ENCODE assay signal across 10 cellular contexts in the genomic region with DNA sequence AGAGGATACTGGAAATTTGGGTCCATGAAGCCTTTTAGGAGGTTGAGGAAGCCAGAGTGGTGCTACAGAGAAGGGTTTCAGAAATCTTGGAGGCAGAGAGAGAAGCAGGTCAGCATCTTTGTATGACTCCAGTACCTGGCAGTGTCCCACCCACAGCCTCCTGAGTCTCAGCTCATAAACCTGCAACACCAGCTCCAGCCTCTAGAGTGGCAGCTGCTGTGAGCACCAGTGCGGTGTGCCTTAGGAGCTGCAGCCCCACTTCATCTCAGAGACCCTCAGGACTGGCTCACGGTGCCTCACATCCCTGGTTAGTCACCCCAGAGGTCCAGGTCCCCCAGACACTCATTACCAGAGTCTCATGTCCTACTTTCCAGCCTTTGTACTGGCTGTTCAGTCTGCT.
A peak's percentile ranks its signal among the peaks of the same experiment; 100 is the strongest.
DNase-seq lines count a peak whose midpoint lies in the region; ATAC-seq, FAIRE-seq and TF ChIP-seq lines count a peak whose summit lies in the region.
"Had no signal": no experiment of that assay in that cellular context is flagged by ENCODE, and none has a peak within 500 bp of the region (broad histone marks: within the 10 kb centered on the region; RNA-seq: fewer than 3 reads in every experiment).

No MANE protein-coding gene starts in this region.

- H3K27me3 ChIP-seq in DND-41 (ENCODE audit: insufficient read depth, low read length, poor library complexity), result peaks cover 2% of the 10 kb centered on the region
- no peaks in the 10 kb centered on the region for H3K27me3 ChIP-seq in keratinocyte (ENCODE audit: control insufficient read depth, extremely low read depth, insufficient read depth, low read length)
- H3K27me3 ChIP-seq in transverse colon, result no peaks in the 10 kb centered on the region

- H2AFZ ChIP-seq in DND-41 (ENCODE audit: low read depth, low read length), result no peak overlapping the region
- no peak overlapping the region for H2AFZ ChIP-seq in keratinocyte (ENCODE audit: control insufficient read depth, low read length)

- FAIRE-seq in keratinocyte (lab: Jason Lieb, UNC), result no peak

- H3K36me3 ChIP-seq in DND-41 (ENCODE audit: insufficient read depth, low read length), result no peaks in the 10 kb centered on the region
- no peaks in the 10 kb centered on the region for H3K36me3 ChIP-seq in keratinocyte (ENCODE audit: control insufficient read depth in 2 of 2, extremely low read depth in 1 of 2, insufficient read depth in 2 of 2, low read length in 2 of 2)
- no peaks in the 10 kb centered on the region for H3K36me3 ChIP-seq in transverse colon

- DNase-seq in DND-41 (peak; percentile 6), SK-N-DZ (ENCODE audit: low spot score) (peak; percentile 41), keratinocyte (ENCODE audit: low read depth, low spot score) (no peak), HK-2 (ENCODE audit: unreplicated experiment) (no peak), kidney tubule cell (ENCODE audit: low spot score) (no peak), transverse colon (no peak)
- DNase-seq: activated B cell treated with CpG ODN at 0.5 μM for 24 hours, amniotic stem cell, NCI-H510A had no signal

- no peaks in the 10 kb centered on the region for H3K9me3 ChIP-seq in DND-41 (ENCODE audit: insufficient read depth, low read length, severe bottlenecking)
- H3K9me3 ChIP-seq in keratinocyte (ENCODE audit: control insufficient read depth, low read depth, low read length), result no peaks in the 10 kb centered on the region
- H3K9me3 ChIP-seq in transverse colon, result no peaks in the 10 kb centered on the region

- H3K9me1 ChIP-seq in keratinocyte (ENCODE audit: control insufficient read depth, extremely low read depth, insufficient read depth, low read length), result no peaks in the 10 kb centered on the region

- H3K4me2 ChIP-seq in DND-41 (ENCODE audit: insufficient read depth, low read length) (no peak overlapping the region), keratinocyte (ENCODE audit: control insufficient read depth, extremely low read depth, insufficient read depth, low read depth, low read length) (no peak overlapping the region)

- no peak for TF ChIP-seq POLR2A in transverse colon (IDR thresholded peaks at IDR 0.05)

- TF ChIP-seq CTCF in DND-41 (IDR thresholded peaks at IDR 0.05; ENCODE audit: borderline replicate concordance, extremely low read depth, low read length, poor library complexity, severe bottlenecking), result peak; percentile 23
- TF ChIP-seq CTCF in keratinocyte (optimal IDR thresholded peaks at IDR 0.05 in 1 of 3, IDR thresholded peaks at IDR 0.05 in 1 of 3, conservative IDR thresholded peaks at IDR 0.05 in 1 of 3; ENCODE audit: extremely low read depth in 1 of 3, insufficient read depth in 2 of 3, low read length in 3 of 3), result peak; percentile 9 to 48 (median 25)
- no peak for TF ChIP-seq CTCF in transverse colon (IDR thresholded peaks at IDR 0.05)

- TF ChIP-seq EP300 in transverse colon (IDR thresholded peaks at IDR 0.05; ENCODE audit: low read depth), result no peak

- H3K4me1 ChIP-seq in DND-41 (ENCODE audit: insufficient read depth, low read length) (no peaks in the 10 kb centered on the region), keratinocyte (ENCODE audit: control insufficient read depth, extremely low read depth, insufficient read depth, low read length) (no peaks in the 10 kb centered on the region), transverse colon (no peaks in the 10 kb centered on the region)

- WGBS in transverse colon (ENCODE audit: low coverage in 1 of 2), 2 donors, result 40% methylated on average over 2 of the region's 2 CpGs; no CpG with 5 or more reads in 1 of the 2 donors

- no peak overlapping the region for H3K27ac ChIP-seq in DND-41 (ENCODE audit: low read length)
- H3K27ac ChIP-seq in keratinocyte (ENCODE audit: control insufficient read depth, insufficient read depth, low read length), result no peak overlapping the region
- no peak overlapping the region for H3K27ac ChIP-seq in transverse colon

- ATAC-seq in DND-41 (ENCODE audit: insufficient read depth, low read depth) (peak; percentile 57; the same call in 1 of the 3 replicates), GM21526 (IDR thresholded peaks at IDR 0.05; ENCODE audit: low FRiP score, unreplicated experiment) (peak; percentile 50)

- H4K20me1 ChIP-seq in DND-41 (ENCODE audit: insufficient read depth, low read length) (no peaks in the 10 kb centered on the region), keratinocyte (ENCODE audit: control insufficient read depth, extremely low read depth, insufficient read depth, low read length) (no peaks in the 10 kb centered on the region)

- intact Hi-C loops in transverse colon (cut with DNase I; ENCODE audit: low total_unique reads), result no loop called here

- H3K9ac ChIP-seq in DND-41 (ENCODE audit: low read depth, low read length) (no peak overlapping the region), keratinocyte (ENCODE audit: control insufficient read depth, extremely low read depth, insufficient read depth, low read length) (no peak overlapping the region)

- in situ Hi-C loops in transverse colon (cut with MboI; ENCODE audit: low pct_ligation_motif_present in 1 of 4, low pct_unique_long_range_greater_than_20kb in 1 of 4, low sequenced_read_pairs in 3 of 4), result loop anchor here in 1 of 4 donors (10.0 kb wide), 1 partner anchor 185 kb away; no protein-coding TSS in a partner anchor

- H3K79me2 ChIP-seq in DND-41 (ENCODE audit: insufficient read depth, low read length) (no peaks in the 10 kb centered on the region), keratinocyte (ENCODE audit: control insufficient read depth, insufficient read depth, low read length) (no peaks in the 10 kb centered on the region)

- dilution Hi-C loops in keratinocyte (cut with MboI; ENCODE audit: extremely low pct_ligation_motif_present, low sequenced_read_pairs), result no loop called here

- H3K4me3 ChIP-seq in DND-41 (ENCODE audit: low read depth in 1 of 2, low read length in 2 of 2), result no peak overlapping the region
- no peak overlapping the region for H3K4me3 ChIP-seq in keratinocyte (ENCODE audit: control insufficient read depth in 2 of 3, extremely low read depth in 1 of 3, insufficient read depth in 2 of 3, low read depth in 1 of 3, low read length in 3 of 3)
- no peak overlapping the region for H3K4me3 ChIP-seq in transverse colon

Comparison
In these comparisons a context has a peak if more than half of its experiments do, and no peak if none do; other contexts are left out.
1. DNase-seq: peak in DND-41 (single experiment) and SK-N-DZ (single experiment); none in keratinocyte (single experiment), HK-2 (single experiment), kidney tubule cell (single experiment) and transverse colon (single experiment).
2. CTCF ChIP-seq: peak in DND-41 (single experiment) and keratinocyte (3 of 3); none in transverse colon (0 of 5).